Comparison of ENCODE assay signal across 13 cellular contexts in the genomic region with DNA sequence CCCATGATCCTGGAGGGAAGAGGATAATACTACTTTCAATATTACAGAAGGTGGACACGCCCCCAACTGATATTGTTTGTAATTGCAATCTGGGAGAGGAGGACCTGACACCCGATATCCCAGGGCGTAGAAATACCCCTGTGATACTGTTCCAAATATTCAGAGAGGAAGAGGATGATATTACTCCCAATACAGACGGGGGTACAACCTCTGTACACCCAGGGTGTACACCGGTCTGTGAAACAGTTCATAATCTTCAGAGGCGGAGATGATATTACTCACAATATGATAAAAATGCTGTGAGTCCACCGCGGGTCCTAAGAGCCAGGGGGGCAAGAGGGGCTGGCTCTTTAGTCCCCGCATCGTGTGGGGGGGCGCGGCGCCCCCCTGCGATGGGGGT. TPM values are rescaled to one million over a fixed set of nuclear protein-coding genes. Genes with fewer than 3 reads are reported as not detected.
DNase-seq lines count a peak whose midpoint lies in the region; ATAC-seq and TF ChIP-seq lines count a peak whose summit lies in the region.
"Had no signal": no experiment of that assay in that cellular context is flagged by ENCODE, and none has a peak within 500 bp of the region (broad histone marks: within the 10 kb centered on the region; RNA-seq: fewer than 3 reads in every experiment).

No MANE protein-coding gene starts in this region.

- intact Hi-C loops in activated CD4-positive, alpha-beta memory T cell treated with anti-CD3 and anti-CD28 coated beads for 36 hours (cut with micrococcal nuclease): no loop called here

- no peaks in the 10 kb centered on the region for H3K36me3 Mint-ChIP-seq in activated CD4-positive, alpha-beta memory T cell treated with anti-CD3 and anti-CD28 coated beads for 36 hours
- H3K36me3 Mint-ChIP-seq in activated CD4-positive, alpha-beta memory T cell treated with anti-CD3 and anti-CD28 coated beads, Interleukin-2, amount 10 ng/mL, durations not matched to agents 7 days and 5 days (ENCODE audit: low read depth): no peaks in the 10 kb centered on the region
- H3K36me3 Mint-ChIP-seq in brain: no peaks in the 10 kb centered on the region
- H3K36me3 Mint-ChIP-seq in stimulated activated naive B cell treated with anti-CD40 and anti-IgM and Interleukin-4, amounts not matched to agents 10 μg/mL and 1 μg/mL and 100 μg/mL, for 72 hours: no peaks in the 10 kb centered on the region

- TF ChIP-seq CTCF in brain (conservative IDR thresholded peaks at IDR 0.05): no peak
- no peak for TF ChIP-seq CTCF in GM13977 (IDR thresholded peaks at IDR 0.05; ENCODE audit: extremely low read depth, insufficient read depth, missing control alignments)

- H3K4me1 Mint-ChIP-seq in activated CD4-positive, alpha-beta memory T cell treated with anti-CD3 and anti-CD28 coated beads for 36 hours (ENCODE audit: low read depth): peaks cover 13% of the 10 kb centered on the region
- peaks cover 17% of the 10 kb centered on the region for H3K4me1 Mint-ChIP-seq in activated CD4-positive, alpha-beta memory T cell treated with anti-CD3 and anti-CD28 coated beads, Interleukin-2, amount 10 ng/mL, durations not matched to agents 7 days and 5 days
- peaks cover 22% of the 10 kb centered on the region for H3K4me1 Mint-ChIP-seq in brain
- H3K4me1 Mint-ChIP-seq in stimulated activated naive B cell treated with anti-CD40 and anti-IgM and Interleukin-4, amounts not matched to agents 10 μg/mL and 1 μg/mL and 100 μg/mL, for 72 hours: peaks cover 20 to 24% of the 10 kb centered on the region in 2 donors

- H3K27ac Mint-ChIP-seq in activated CD4-positive, alpha-beta memory T cell treated with anti-CD3 and anti-CD28 coated beads for 36 hours: no peak overlapping the region
- H3K27ac Mint-ChIP-seq in activated CD4-positive, alpha-beta memory T cell treated with anti-CD3 and anti-CD28 coated beads, Interleukin-2, amount 10 ng/mL, durations not matched to agents 7 days and 5 days: no peak overlapping the region
- no peak overlapping the region for H3K27ac Mint-ChIP-seq in brain
- H3K27ac Mint-ChIP-seq in stimulated activated naive B cell treated with anti-CD40 and anti-IgM and Interleukin-4, amounts not matched to agents 10 μg/mL and 1 μg/mL and 100 μg/mL, for 72 hours: peak overlapping the region; percentile 73
- H3K27ac Mint-ChIP-seq: HFFc6 had no signal

- CTCF ChIA-PET in activated CD4-positive, alpha-beta memory T cell treated with anti-CD3 and anti-CD28 coated beads for 36 hours (lab: Charles Lee): no interaction called here
- CTCF ChIA-PET in activated CD4-positive, alpha-beta memory T cell treated with anti-CD3 and anti-CD28 coated beads, Interleukin-2, amount 10 ng/mL, durations not matched to agents 7 days and 5 days (lab: Charles Lee): no interaction called here

- in situ Hi-C loops in GM13977 (cut with MboI; ENCODE audit: low pct_unique_long_range_greater_than_20kb, low sequenced_read_pairs, unreplicated experiment): no loop called here

- ATAC-seq in stimulated activated naive B cell treated with anti-CD40 and anti-IgM and Interleukin-4, amounts not matched to agents 10 μg/mL and 1 μg/mL and 100 μg/mL, for 72 hours (replicated peaks): no peak
- no peak for ATAC-seq in HG03139 (IDR thresholded peaks at IDR 0.05; ENCODE audit: unreplicated experiment)

- H3K9me3 Mint-ChIP-seq in activated CD4-positive, alpha-beta memory T cell treated with anti-CD3 and anti-CD28 coated beads for 36 hours: no peaks in the 10 kb centered on the region
- H3K9me3 Mint-ChIP-seq in activated CD4-positive, alpha-beta memory T cell treated with anti-CD3 and anti-CD28 coated beads, Interleukin-2, amount 10 ng/mL, durations not matched to agents 7 days and 5 days: no peaks in the 10 kb centered on the region
- peaks cover 0 to 13% (median 9%) of the 10 kb centered on the region in 5 experiments for H3K9me3 Mint-ChIP-seq in brain
- no peaks in the 10 kb centered on the region for H3K9me3 Mint-ChIP-seq in stimulated activated naive B cell treated with anti-CD40 and anti-IgM and Interleukin-4, amounts not matched to agents 10 μg/mL and 1 μg/mL and 100 μg/mL, for 72 hours
- H3K9me3 Mint-ChIP-seq: HFFc6 had no signal

- peaks cover 18% of the 10 kb centered on the region for H3K27me3 Mint-ChIP-seq in activated CD4-positive, alpha-beta memory T cell treated with anti-CD3 and anti-CD28 coated beads for 36 hours
- H3K27me3 Mint-ChIP-seq in activated CD4-positive, alpha-beta memory T cell treated with anti-CD3 and anti-CD28 coated beads, Interleukin-2, amount 10 ng/mL, durations not matched to agents 7 days and 5 days: peaks cover 15% of the 10 kb centered on the region
- H3K27me3 Mint-ChIP-seq in brain: peaks cover 15% of the 10 kb centered on the region
- peaks cover 30 to 46% of the 10 kb centered on the region in 2 donors for H3K27me3 Mint-ChIP-seq in stimulated activated naive B cell treated with anti-CD40 and anti-IgM and Interleukin-4, amounts not matched to agents 10 μg/mL and 1 μg/mL and 100 μg/mL, for 72 hours

- peak overlapping the region; percentile 29 for H3K4me3 Mint-ChIP-seq in activated CD4-positive, alpha-beta memory T cell treated with anti-CD3 and anti-CD28 coated beads for 36 hours
- H3K4me3 Mint-ChIP-seq in activated CD4-positive, alpha-beta memory T cell treated with anti-CD3 and anti-CD28 coated beads, Interleukin-2, amount 10 ng/mL, durations not matched to agents 7 days and 5 days: no peak overlapping the region
- peak overlapping the region; percentile 11 to 76 (median 56) for H3K4me3 Mint-ChIP-seq in brain
- H3K4me3 Mint-ChIP-seq in stimulated activated naive B cell treated with anti-CD40 and anti-IgM and Interleukin-4, amounts not matched to agents 10 μg/mL and 1 μg/mL and 100 μg/mL, for 72 hours: peak overlapping the region; percentile 65 to 79
- H3K4me3 Mint-ChIP-seq: HFFc6 had no signal

- no peak for DNase-seq in activated CD4-positive, alpha-beta memory T cell treated with anti-CD3 and anti-CD28 coated beads for 36 hours
- no peak for DNase-seq in activated CD4-positive, alpha-beta memory T cell treated with anti-CD3 and anti-CD28 coated beads, Interleukin-2, amount 10 ng/mL, durations not matched to agents 7 days and 5 days
- DNase-seq in HuH-7.5 (ENCODE audit: low spot score) (peak; percentile 18), foreskin melanocyte (no peak), GM13977 (ENCODE audit: low spot score) (no peak)
- no peak for DNase-seq in stimulated activated naive B cell treated with anti-CD40 and anti-IgM and Interleukin-4, amounts not matched to agents 10 μg/mL and 1 μg/mL and 100 μg/mL, for 72 hours
- DNase-seq: esophagus squamous epithelium, HFFc6, MM.1S had no signal

- POLR2A ChIA-PET in activated CD4-positive, alpha-beta memory T cell treated with anti-CD3 and anti-CD28 coated beads for 36 hours (lab: Charles Lee): no interaction called here
- POLR2A ChIA-PET in activated CD4-positive, alpha-beta memory T cell treated with anti-CD3 and anti-CD28 coated beads, Interleukin-2, amount 10 ng/mL, durations not matched to agents 7 days and 5 days (lab: Charles Lee): no interaction called here

RNA-seq across cellular contexts. Expression of a gene that starts 57.2 kb away (rescaled TPM):
- total RNA-seq in activated CD4-positive, alpha-beta memory T cell treated with anti-CD3 and anti-CD28 coated beads for 36 hours: not detected
- total RNA-seq in activated CD4-positive, alpha-beta memory T cell treated with anti-CD3 and anti-CD28 coated beads, Interleukin-2, amount 10 ng/mL, durations not matched to agents 7 days and 5 days: not detected
- polyA plus RNA-seq in brain (ENCODE audit: insufficient read depth, low read depth, low replicate concordance): not detected
- total RNA-seq: cardiac septum; HFFc6; T-helper 2 cell treated with Interferon-gamma antibody and Interleukin-4, amounts not matched to agents 100 ng/mL and 5 ng/mL, for 36 hours had no signal
